In genomic region chr12:29382251-29382650, GRCh38 we compare ENCODE assay signal across 14 cellular contexts. TPM values are rescaled to one million over a fixed set of nuclear protein-coding genes. Genes with fewer than 3 reads are reported as not detected.
DNase-seq lines count a peak whose midpoint lies in the region; ATAC-seq and TF ChIP-seq lines count a peak whose summit lies in the region.
"Had no signal": no experiment of that assay in that cellular context is flagged by ENCODE, and none has a peak within 500 bp of the region (broad histone marks: within the 10 kb centered on the region; RNA-seq: fewer than 3 reads in every experiment).

No MANE protein-coding gene starts in this region.

- TF ChIP-seq CTCF in GM23338 (conservative IDR thresholded peaks at IDR 0.05; ENCODE audit: low read depth in 2 of 2): no peak
- no peak for TF ChIP-seq CTCF in nephron progenitor cell (IDR thresholded peaks at IDR 0.05)
- TF ChIP-seq CTCF in brain microvascular endothelial cell (IDR thresholded peaks at IDR 0.05; ENCODE audit: low read depth, low read length, missing control alignments): no peak

- peak overlapping the region; percentile 96 for H3K4me3 Mint-ChIP-seq in activated CD4-positive, alpha-beta T cell treated with anti-CD3 and anti-CD28 coated beads, Interleukin-2, amount 10 ng/mL, durations not matched to agents 24 days and 14 days
- H3K4me3 Mint-ChIP-seq in GM23338 (no peak overlapping the region), nephron progenitor cell (peak overlapping the region; percentile 64)
- H3K4me3 Mint-ChIP-seq in activated naive CD8-positive, alpha-beta T cell: peak overlapping the region; percentile 98

- no peaks in the 10 kb centered on the region for H3K9me2 ChIP-seq in GM23338 (ENCODE audit: insufficient read depth)

- H3K36me3 ChIP-seq in GM23338 (ENCODE audit: insufficient read depth) (no peaks in the 10 kb centered on the region), brain microvascular endothelial cell (replicated peaks) (no peaks in the 10 kb centered on the region)
- H3K36me3 ChIP-seq: left ventricle myocardium inferior had no signal

- H3K4me3 ChIP-seq in GM23338 (no peak overlapping the region; the same call in 1 of the 2 replicates), brain microvascular endothelial cell (ENCODE audit: low read depth, low read length) (no peak overlapping the region)

- H3K27ac ChIP-seq in GM23338 (ENCODE audit: low read depth) (no peak overlapping the region), brain microvascular endothelial cell (no peak overlapping the region)

- peaks cover 1% of the 10 kb centered on the region; the same call in 1 of the 2 replicates for H4K20me1 ChIP-seq in GM23338 (replicated peaks; ENCODE audit: insufficient read depth)

- no peak overlapping the region for H3K27ac Mint-ChIP-seq in activated CD4-positive, alpha-beta T cell treated with anti-CD3 and anti-CD28 coated beads, Interleukin-2, amount 10 ng/mL, durations not matched to agents 24 days and 14 days
- H3K27ac Mint-ChIP-seq in GM23338 (no peak overlapping the region), nephron progenitor cell (no peak overlapping the region)
- H3K27ac Mint-ChIP-seq in activated naive CD8-positive, alpha-beta T cell: peak overlapping the region; percentile 98

- no peaks in the 10 kb centered on the region for H3K9me3 Mint-ChIP-seq in activated CD4-positive, alpha-beta T cell treated with anti-CD3 and anti-CD28 coated beads, Interleukin-2, amount 10 ng/mL, durations not matched to agents 24 days and 14 days
- H3K9me3 Mint-ChIP-seq in GM23338 (peaks cover 2% of the 10 kb centered on the region; the same call in 2 of the 3 replicates), nephron progenitor cell (peaks cover 1% of the 10 kb centered on the region)
- no peaks in the 10 kb centered on the region for H3K9me3 Mint-ChIP-seq in activated naive CD8-positive, alpha-beta T cell (ENCODE audit: low read depth)

- in situ Hi-C loops in brain microvascular endothelial cell (cut with HindIII; ENCODE audit: low pct_ligation_motif_present, low sequenced_read_pairs): no loop called here

- H3K4me1 ChIP-seq in GM23338 (ENCODE audit: insufficient read depth): no peaks in the 10 kb centered on the region

- H3K27me3 Mint-ChIP-seq in activated CD4-positive, alpha-beta T cell treated with anti-CD3 and anti-CD28 coated beads, Interleukin-2, amount 10 ng/mL, durations not matched to agents 24 days and 14 days: no peaks in the 10 kb centered on the region
- H3K27me3 Mint-ChIP-seq in GM23338 (ENCODE audit: insufficient read depth, low read depth, poor library complexity) (peaks cover 6% of the 10 kb centered on the region), nephron progenitor cell (ENCODE audit: low read depth, poor library complexity) (peaks cover 11% of the 10 kb centered on the region)
- H3K27me3 Mint-ChIP-seq in activated naive CD8-positive, alpha-beta T cell: no peaks in the 10 kb centered on the region

- intact Hi-C loops in activated CD4-positive, alpha-beta T cell treated with anti-CD3 and anti-CD28 coated beads, Interleukin-2, amount 10 ng/mL, durations not matched to agents 24 days and 14 days (cut with micrococcal nuclease): loop anchor here (5.0 to 10.0 kb wide), 3 partner anchors 35 to 1943 kb away; partner anchors contain the start of genes IPO8 and SINHCAF

- H3K4me1 Mint-ChIP-seq in activated CD4-positive, alpha-beta T cell treated with anti-CD3 and anti-CD28 coated beads, Interleukin-2, amount 10 ng/mL, durations not matched to agents 24 days and 14 days: peaks cover 30% of the 10 kb centered on the region
- H3K4me1 Mint-ChIP-seq in GM23338 (peaks cover 9% of the 10 kb centered on the region; the same call in 2 of the 3 replicates), nephron progenitor cell (peaks cover 28% of the 10 kb centered on the region)
- H3K4me1 Mint-ChIP-seq in activated naive CD8-positive, alpha-beta T cell (ENCODE audit: low read depth): peaks cover 46% of the 10 kb centered on the region

- no peaks in the 10 kb centered on the region for H3F3A ChIP-seq in GM23338 (replicated peaks; ENCODE audit: low read depth)

- no peaks in the 10 kb centered on the region for H3K27me3 ChIP-seq in GM23338 (ENCODE audit: insufficient read depth)
- H3K27me3 ChIP-seq in brain microvascular endothelial cell (replicated peaks): no peaks in the 10 kb centered on the region

- H3K4me2 ChIP-seq in GM23338: peak overlapping the region; percentile 75; the same call in 1 of the 2 replicates

- DNase-seq in activated CD4-positive, alpha-beta T cell treated with anti-CD3 and anti-CD28 coated beads, Interleukin-2, amount 10 ng/mL, durations not matched to agents 24 days and 14 days: no peak
- DNase-seq in activated CD4-positive, alpha-beta T cell treated with anti-CD3 and anti-CD28 coated beads for 48 hours: no peak
- DNase-seq in GM23338 (ENCODE audit: low spot score): no peak
- DNase-seq in nephron progenitor cell: no peak
- no peak for DNase-seq in brain microvascular endothelial cell
- DNase-seq in effector CD4-positive, alpha-beta T cell: no peak
- no peak for DNase-seq in EL
- DNase-seq: amygdala, cortex of kidney, hypothalamus, left ventricle myocardium inferior, NCI-H1417 treated with DMSO at 0.1 percent for 48 hours, nucleus accumbens had no signal

- ATAC-seq in GM23338: no peak

- H3K36me3 Mint-ChIP-seq in activated CD4-positive, alpha-beta T cell treated with anti-CD3 and anti-CD28 coated beads, Interleukin-2, amount 10 ng/mL, durations not matched to agents 24 days and 14 days (ENCODE audit: low read depth): peaks cover 7% of the 10 kb centered on the region
- H3K36me3 Mint-ChIP-seq in GM23338 (ENCODE audit: low read depth): no peaks in the 10 kb centered on the region
- no peaks in the 10 kb centered on the region for H3K36me3 Mint-ChIP-seq in activated naive CD8-positive, alpha-beta T cell
- H3K36me3 Mint-ChIP-seq in nephron progenitor cell (ENCODE audit: low read depth): peaks cover 15% of the 10 kb centered on the region

- H2AFZ ChIP-seq in GM23338: peak overlapping the region; percentile 28; the same call in 1 of the 2 replicates

- peaks cover 34% of the 10 kb centered on the region for H3K79me2 ChIP-seq in GM23338 (replicated peaks; ENCODE audit: insufficient read depth)

TF ChIP-seq in GM23338, 12 proteins besides CTCF, POLR2A, EP300 and RAD21:
- TF ChIP-seq JUNB (IDR thresholded peaks at IDR 0.05; ENCODE audit: unreplicated experiment): no peak

RNA-seq across cellular contexts. Expression of gene ERGIC2, which starts 1.3 kb away (rescaled TPM):
- 95.6 and 101 TPM in 2 replicates for total RNA-seq in activated CD4-positive, alpha-beta T cell treated with anti-CD3 and anti-CD28 coated beads, Interleukin-2, amount 10 ng/mL, durations not matched to agents 24 days and 14 days
- total RNA-seq in GM23338 (2014; rRNA removed; shearing (Covaris generic)): 52.6 and 77.1 TPM in 2 replicates
- polyA plus RNA-seq in GM23338 (2016; fragmentation: Nextera tagmentation; extraction: Ambion mirVana): 79.7 and 107 TPM in 2 replicates
